ENCODE assay signal across 1 cellular context in the genomic region with DNA sequence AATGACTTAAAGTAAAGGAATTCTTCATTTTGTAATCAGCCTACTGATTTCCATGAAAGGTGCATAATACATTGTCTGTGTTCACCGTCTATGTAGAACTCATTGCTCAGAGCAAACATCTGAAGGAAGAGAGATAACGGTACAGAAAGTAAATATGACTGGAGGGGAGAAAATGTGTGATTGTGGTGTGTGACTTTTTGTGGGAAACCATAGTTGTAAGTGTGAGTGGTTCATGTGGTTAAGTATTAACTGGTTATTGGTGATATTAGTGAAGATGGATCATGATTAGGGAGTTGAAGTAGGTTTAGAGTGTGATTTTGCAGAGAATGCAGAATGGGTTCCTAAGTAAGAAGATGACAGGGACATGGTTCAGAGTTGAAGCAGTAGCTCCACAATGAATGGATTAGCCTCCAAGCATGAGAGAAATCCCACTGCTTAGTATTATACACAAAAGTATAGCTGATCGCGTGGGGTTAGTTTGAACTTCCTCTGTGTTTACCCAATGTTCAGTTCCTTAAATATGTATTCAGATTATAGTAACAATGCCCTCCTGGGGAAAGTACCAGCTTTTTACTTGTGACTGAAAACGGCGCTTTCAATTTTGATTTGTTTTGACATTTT.
A peak's percentile ranks its signal among the peaks of the same experiment; 100 is the strongest.
TF ChIP-seq lines count a peak whose summit lies in the region.

No MANE protein-coding gene starts in this region.

TF ChIP-seq in HepG2, 621 proteins besides CTCF, POLR2A, EP300 and RAD21 (continued from another document and continues in another):
- peak; percentile 29; the same call in 1 of the 2 replicates for TF ChIP-seq ZBTB10 (CRISPR knock-in tag; IDR thresholded peaks at IDR 0.05; ENCODE audit: borderline replicate concordance)
- TF ChIP-seq MIXL1 (CRISPR knock-in tag; IDR thresholded peaks at IDR 0.05): peak; percentile 76; the same call in 1 of the 2 replicates
- no peak for TF ChIP-seq GTF3A (CRISPR knock-in tag; conservative IDR thresholded peaks at IDR 0.05)
- TF ChIP-seq ETV5 (CRISPR knock-in tag; IDR thresholded peaks at IDR 0.05; ENCODE audit: borderline replicate concordance): peak; percentile 46; the same call in 1 of the 2 replicates
- 0 out of 4 replicates have a peak, but pooled peaks of 1 of the 2 experiments have one; percentile 46 for TF ChIP-seq HMGXB4 (CRISPR knock-in tag; IDR thresholded peaks at IDR 0.05; ENCODE audit: borderline replicate concordance in 1 of 2, low read depth in 1 of 2)
- peak; percentile 63 for TF ChIP-seq FOXO1 (CRISPR knock-in tag; IDR thresholded peaks at IDR 0.05)
- no peak for TF ChIP-seq ZFY (CRISPR knock-in tag; IDR thresholded peaks at IDR 0.05)
- TF ChIP-seq REPIN1 (CRISPR knock-in tag; IDR thresholded peaks at IDR 0.05; ENCODE audit: borderline replicate concordance, low read depth): peak; percentile 91; the same call in 1 of the 2 replicates
- TF ChIP-seq EHMT2 (IDR thresholded peaks at IDR 0.05; ENCODE audit: borderline replicate concordance, low read depth, low read length): peak; percentile 63; the same call in 1 of the 2 replicates
- 0 out of 2 replicates have a peak, but pooled peaks have one; percentile 46 for TF ChIP-seq ZNF777 (CRISPR knock-in tag; IDR thresholded peaks at IDR 0.05)
- TF ChIP-seq, protein P1, sequence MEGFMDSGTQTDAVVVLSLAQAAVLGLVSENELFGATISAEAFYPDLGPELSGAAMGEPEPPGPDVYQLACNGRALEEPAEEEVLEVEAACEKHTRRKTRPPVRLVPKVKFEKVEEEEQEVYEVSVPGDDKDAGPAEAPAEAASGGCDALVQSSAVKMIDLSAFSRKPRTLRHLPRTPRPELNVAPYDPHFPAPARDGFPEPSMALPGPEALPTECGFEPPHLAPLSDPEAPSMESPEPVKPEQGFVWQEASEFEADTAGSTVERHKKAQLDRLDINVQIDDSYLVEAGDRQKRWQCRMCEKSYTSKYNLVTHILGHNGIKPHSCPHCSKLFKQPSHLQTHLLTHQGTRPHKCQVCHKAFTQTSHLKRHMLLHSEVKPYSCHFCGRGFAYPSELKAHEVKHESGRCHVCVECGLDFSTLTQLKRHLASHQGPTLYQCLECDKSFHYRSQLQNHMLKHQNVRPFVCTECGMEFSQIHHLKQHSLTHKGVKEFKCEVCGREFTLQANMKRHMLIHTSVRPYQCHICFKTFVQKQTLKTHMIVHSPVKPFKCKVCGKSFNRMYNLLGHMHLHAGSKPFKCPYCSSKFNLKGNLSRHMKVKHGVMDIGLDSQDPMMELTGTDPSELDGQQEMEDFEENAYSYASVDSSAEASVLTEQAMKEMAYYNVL (CRISPR knock-in tag; IDR thresholded peaks at IDR 0.05; ENCODE audit: borderline replicate concordance): peak; percentile 91; the same call in 1 of the 2 replicates
- TF ChIP-seq ZFAT (CRISPR knock-in tag; conservative IDR thresholded peaks at IDR 0.05): no peak
- TF ChIP-seq ARNT2 (CRISPR knock-in tag; IDR thresholded peaks at IDR 0.05; ENCODE audit: low read depth): peak; percentile 22; the same call in 1 of the 2 replicates
- TF ChIP-seq, protein P2, sequence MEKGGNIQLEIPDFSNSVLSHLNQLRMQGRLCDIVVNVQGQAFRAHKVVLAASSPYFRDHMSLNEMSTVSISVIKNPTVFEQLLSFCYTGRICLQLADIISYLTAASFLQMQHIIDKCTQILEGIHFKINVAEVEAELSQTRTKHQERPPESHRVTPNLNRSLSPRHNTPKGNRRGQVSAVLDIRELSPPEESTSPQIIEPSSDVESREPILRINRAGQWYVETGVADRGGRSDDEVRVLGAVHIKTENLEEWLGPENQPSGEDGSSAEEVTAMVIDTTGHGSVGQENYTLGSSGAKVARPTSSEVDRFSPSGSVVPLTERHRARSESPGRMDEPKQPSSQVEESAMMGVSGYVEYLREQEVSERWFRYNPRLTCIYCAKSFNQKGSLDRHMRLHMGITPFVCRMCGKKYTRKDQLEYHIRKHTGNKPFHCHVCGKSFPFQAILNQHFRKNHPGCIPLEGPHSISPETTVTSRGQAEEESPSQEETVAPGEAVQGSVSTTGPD (CRISPR knock-in tag; IDR thresholded peaks at IDR 0.05): peak; percentile 39; the same call in 1 of the 2 replicates
- TF ChIP-seq ZNF224 (CRISPR knock-in tag; IDR thresholded peaks at IDR 0.05): no peak
- peak; percentile 65; the same call in 1 of the 2 replicates for TF ChIP-seq ZNF792 (CRISPR knock-in tag; IDR thresholded peaks at IDR 0.05)
- TF ChIP-seq ZNF292 (CRISPR knock-in tag; IDR thresholded peaks at IDR 0.05; ENCODE audit: borderline replicate concordance, low read depth): peak; percentile 33; the same call in 1 of the 2 replicates
- TF ChIP-seq GATAD2A (CRISPR knock-in tag; IDR thresholded peaks at IDR 0.05): peak; percentile 99
- TF ChIP-seq, protein P3, sequence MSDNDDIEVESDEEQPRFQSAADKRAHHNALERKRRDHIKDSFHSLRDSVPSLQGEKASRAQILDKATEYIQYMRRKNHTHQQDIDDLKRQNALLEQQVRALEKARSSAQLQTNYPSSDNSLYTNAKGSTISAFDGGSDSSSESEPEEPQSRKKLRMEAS (IDR thresholded peaks at IDR 0.05): peak; percentile 55; the same call in 1 of the 2 replicates
- TF ChIP-seq ZBTB39 (CRISPR knock-in tag; IDR thresholded peaks at IDR 0.05): no peak
- TF ChIP-seq, protein P4, sequence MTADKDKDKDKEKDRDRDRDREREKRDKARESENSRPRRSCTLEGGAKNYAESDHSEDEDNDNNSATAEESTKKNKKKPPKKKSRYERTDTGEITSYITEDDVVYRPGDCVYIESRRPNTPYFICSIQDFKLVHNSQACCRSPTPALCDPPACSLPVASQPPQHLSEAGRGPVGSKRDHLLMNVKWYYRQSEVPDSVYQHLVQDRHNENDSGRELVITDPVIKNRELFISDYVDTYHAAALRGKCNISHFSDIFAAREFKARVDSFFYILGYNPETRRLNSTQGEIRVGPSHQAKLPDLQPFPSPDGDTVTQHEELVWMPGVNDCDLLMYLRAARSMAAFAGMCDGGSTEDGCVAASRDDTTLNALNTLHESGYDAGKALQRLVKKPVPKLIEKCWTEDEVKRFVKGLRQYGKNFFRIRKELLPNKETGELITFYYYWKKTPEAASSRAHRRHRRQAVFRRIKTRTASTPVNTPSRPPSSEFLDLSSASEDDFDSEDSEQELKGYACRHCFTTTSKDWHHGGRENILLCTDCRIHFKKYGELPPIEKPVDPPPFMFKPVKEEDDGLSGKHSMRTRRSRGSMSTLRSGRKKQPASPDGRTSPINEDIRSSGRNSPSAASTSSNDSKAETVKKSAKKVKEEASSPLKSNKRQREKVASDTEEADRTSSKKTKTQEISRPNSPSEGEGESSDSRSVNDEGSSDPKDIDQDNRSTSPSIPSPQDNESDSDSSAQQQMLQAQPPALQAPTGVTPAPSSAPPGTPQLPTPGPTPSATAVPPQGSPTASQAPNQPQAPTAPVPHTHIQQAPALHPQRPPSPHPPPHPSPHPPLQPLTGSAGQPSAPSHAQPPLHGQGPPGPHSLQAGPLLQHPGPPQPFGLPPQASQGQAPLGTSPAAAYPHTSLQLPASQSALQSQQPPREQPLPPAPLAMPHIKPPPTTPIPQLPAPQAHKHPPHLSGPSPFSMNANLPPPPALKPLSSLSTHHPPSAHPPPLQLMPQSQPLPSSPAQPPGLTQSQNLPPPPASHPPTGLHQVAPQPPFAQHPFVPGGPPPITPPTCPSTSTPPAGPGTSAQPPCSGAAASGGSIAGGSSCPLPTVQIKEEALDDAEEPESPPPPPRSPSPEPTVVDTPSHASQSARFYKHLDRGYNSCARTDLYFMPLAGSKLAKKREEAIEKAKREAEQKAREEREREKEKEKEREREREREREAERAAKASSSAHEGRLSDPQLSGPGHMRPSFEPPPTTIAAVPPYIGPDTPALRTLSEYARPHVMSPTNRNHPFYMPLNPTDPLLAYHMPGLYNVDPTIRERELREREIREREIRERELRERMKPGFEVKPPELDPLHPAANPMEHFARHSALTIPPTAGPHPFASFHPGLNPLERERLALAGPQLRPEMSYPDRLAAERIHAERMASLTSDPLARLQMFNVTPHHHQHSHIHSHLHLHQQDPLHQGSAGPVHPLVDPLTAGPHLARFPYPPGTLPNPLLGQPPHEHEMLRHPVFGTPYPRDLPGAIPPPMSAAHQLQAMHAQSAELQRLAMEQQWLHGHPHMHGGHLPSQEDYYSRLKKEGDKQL (CRISPR knock-in tag; IDR thresholded peaks at IDR 0.05; ENCODE audit: low read depth): peak; percentile 91
- peak; percentile 77 for TF ChIP-seq FOXA1 (IDR thresholded peaks at IDR 0.05)
- peak; percentile 98 for TF ChIP-seq FOXA1 (CRISPR knock-in tag; IDR thresholded peaks at IDR 0.05)
- TF ChIP-seq XRCC5 (optimal IDR thresholded peaks at IDR 0.05; ENCODE audit: low read length): peak; percentile 31
- TF ChIP-seq ZBTB49 (CRISPR knock-in tag; IDR thresholded peaks at IDR 0.05; ENCODE audit: borderline replicate concordance): no peak
- TF ChIP-seq ATF7 (IDR thresholded peaks at IDR 0.05): peak; percentile 2; the same call in 1 of the 2 replicates
- no peak for TF ChIP-seq ATF7 (CRISPR knock-in tag; IDR thresholded peaks at IDR 0.05)
- peak; percentile 83 for TF ChIP-seq HDAC1 (CRISPR knock-in tag; IDR thresholded peaks at IDR 0.05)
- peak; percentile 98 for TF ChIP-seq ISL2 (CRISPR knock-in tag; IDR thresholded peaks at IDR 0.05)
- TF ChIP-seq MED13 (CRISPR knock-in tag; IDR thresholded peaks at IDR 0.05): peak; percentile 93
- no peak for TF ChIP-seq IRX3 (CRISPR knock-in tag; IDR thresholded peaks at IDR 0.05; ENCODE audit: borderline replicate concordance, low read depth)
- peak; percentile 62; the same call in 1 of the 2 replicates for TF ChIP-seq KAT8 (CRISPR knock-in tag; IDR thresholded peaks at IDR 0.05)
